ENCODE assay signal across 38 cellular contexts in genomic region chr10:93788413-93789208, GRCh38. TPM values are rescaled to one million over a fixed set of nuclear protein-coding genes. Genes with fewer than 3 reads are reported as not detected.
"Had no signal": no experiment of that assay in that cellular context is flagged by ENCODE, and none has a peak within 500 bp of the region (broad histone marks: within the 10 kb centered on the region; RNA-seq: fewer than 3 reads in every experiment).

No MANE protein-coding gene starts in this region.

- DNase-seq: activated CD4-positive, alpha-beta memory T cell treated with anti-CD3 and anti-CD28 coated beads for 36 hours; activated CD4-positive, alpha-beta T cell treated with anti-CD3 and anti-CD28 coated beads for 36 hours; activated CD4-positive, alpha-beta T cell treated with anti-CD3 and anti-CD28 coated beads, Interleukin-2, amount 10 ng/mL, durations not matched to agents 24 days and 14 days; activated CD4-positive, CD25-positive, alpha-beta regulatory T cell; activated CD4-positive, CD25-positive, alpha-beta regulatory T cell treated with anti-CD3 and anti-CD28 coated beads, Interleukin-2, amount 50 U/mL, for 72 hours; activated CD8-positive, alpha-beta memory T cell treated with anti-CD3 and anti-CD28 coated beads, Interleukin-2, amount 10 ng/mL, durations not matched to agents 7 days and 5 days; activated CD8-positive, alpha-beta memory T cell treated with anti-CD3 and anti-CD28 coated beads, Interleukin-2, amount 50 U/mL, for 4 hours; activated CD8-positive, alpha-beta T cell treated with anti-CD3 and anti-CD28 coated beads, Interleukin-2, amount 10 ng/mL, durations not matched to agents 7 days and 5 days; activated effector memory CD4-positive, alpha-beta T cell treated with anti-CD3 and anti-CD28 coated beads, Interleukin-2, amount 50 U/mL, for 16 hours; activated naive CD4-positive, alpha-beta T cell treated with anti-CD3 and anti-CD28 coated beads for 36 hours; activated naive CD8-positive, alpha-beta T cell treated with anti-CD3 and anti-CD28 coated beads for 36 hours; activated naive CD8-positive, alpha-beta T cell treated with anti-CD3 and anti-CD28 coated beads, Interleukin-2, amount 50 U/mL, for 24 hours; activated T-cell treated with anti-CD3 and anti-CD28 coated beads, Interleukin-2, amount 50 U/mL, for 1 hour; activated T-cell treated with anti-CD3 and anti-CD28 coated beads, Interleukin-2, amount 50 U/mL, for 48 hours; adrenal gland; amygdala; aorta; body of pancreas; central memory CD4-positive, alpha-beta T cell; cerebellar nuclear complex; colonic mucosa; effector CD8-positive, alpha-beta T cell; erythroblast; foreskin keratinocyte; gastrocnemius medialis; glutamatergic neuron; T-helper 1 cell; T-helper 17 cell; T1000 had no signal

- H3K36me3 Mint-ChIP-seq: activated CD4-positive, alpha-beta memory T cell treated with anti-CD3 and anti-CD28 coated beads for 36 hours; activated CD8-positive, alpha-beta memory T cell treated with anti-CD3 and anti-CD28 coated beads, Interleukin-2, amount 10 ng/mL, durations not matched to agents 7 days and 5 days; activated naive CD4-positive, alpha-beta T cell treated with anti-CD3 and anti-CD28 coated beads, Interleukin-2, amount 50 U/mL, for 24 hours; activated naive CD8-positive, alpha-beta T cell treated with anti-CD3 and anti-CD28 coated beads for 36 hours had no signal

- H3K4me1 Mint-ChIP-seq: activated CD4-positive, alpha-beta T cell treated with anti-CD3 and anti-CD28 coated beads for 36 hours; activated CD4-positive, alpha-beta T cell treated with anti-CD3 and anti-CD28 coated beads, Interleukin-2, amount 10 ng/mL, durations not matched to agents 24 days and 14 days; activated CD8-positive, alpha-beta memory T cell treated with anti-CD3 and anti-CD28 coated beads, Interleukin-2, amount 10 ng/mL, durations not matched to agents 7 days and 5 days; activated naive CD4-positive, alpha-beta T cell treated with anti-CD3 and anti-CD28 coated beads, Interleukin-2, amount 50 U/mL, for 24 hours; activated naive CD8-positive, alpha-beta T cell treated with anti-CD3 and anti-CD28 coated beads for 36 hours; activated naive CD8-positive, alpha-beta T cell treated with anti-CD3 and anti-CD28 coated beads, Interleukin-2, amount 50 U/mL, for 24 hours; T-helper 17 cell had no signal

- H3K4me3 ChIP-seq: adrenal gland, body of pancreas, breast epithelium, cardiac muscle cell, colonic mucosa, esophagus muscularis mucosa, gastrocnemius medialis had no signal

- H3K9me3 ChIP-seq: adrenal gland, body of pancreas, breast epithelium, colonic mucosa, esophagus muscularis mucosa, gastrocnemius medialis had no signal

- ATAC-seq: activated CD4-positive, alpha-beta T cell treated with anti-CD3 and anti-CD28 coated beads for 36 hours; activated CD8-positive, alpha-beta memory T cell treated with anti-CD3 and anti-CD28 coated beads, Interleukin-2, amount 10 ng/mL, durations not matched to agents 7 days and 5 days; activated CD8-positive, alpha-beta T cell treated with anti-CD3 and anti-CD28 coated beads, Interleukin-2, amount 10 ng/mL, durations not matched to agents 7 days and 5 days; activated naive CD8-positive, alpha-beta T cell treated with anti-CD3 and anti-CD28 coated beads, Interleukin-2, amount 50 U/mL, for 24 hours; body of pancreas; foreskin keratinocyte; gastrocnemius medialis; T-helper 17 cell had no signal

- H3K27ac Mint-ChIP-seq: activated CD4-positive, alpha-beta memory T cell treated with anti-CD3 and anti-CD28 coated beads for 36 hours; activated CD4-positive, alpha-beta T cell treated with anti-CD3 and anti-CD28 coated beads for 36 hours; activated CD4-positive, alpha-beta T cell treated with anti-CD3 and anti-CD28 coated beads, Interleukin-2, amount 10 ng/mL, durations not matched to agents 24 days and 14 days; activated CD8-positive, alpha-beta memory T cell treated with anti-CD3 and anti-CD28 coated beads, Interleukin-2, amount 10 ng/mL, durations not matched to agents 7 days and 5 days; activated CD8-positive, alpha-beta T cell treated with anti-CD3 and anti-CD28 coated beads, Interleukin-2, amount 10 ng/mL, durations not matched to agents 7 days and 5 days; activated naive CD4-positive, alpha-beta T cell treated with anti-CD3 and anti-CD28 coated beads for 36 hours; activated naive CD4-positive, alpha-beta T cell treated with anti-CD3 and anti-CD28 coated beads, Interleukin-2, amount 50 U/mL, for 24 hours; activated naive CD8-positive, alpha-beta T cell treated with anti-CD3 and anti-CD28 coated beads for 36 hours; activated naive CD8-positive, alpha-beta T cell treated with anti-CD3 and anti-CD28 coated beads, Interleukin-2, amount 50 U/mL, for 24 hours; activated T-helper 1 cell treated with anti-CD3 and anti-CD28 coated beads, Interleukin-12 subunit alpha, Interleukin-12 subunit beta, Interleukin-2, Interleukin-4 antibody, amounts not matched to agents 30 ng/mL and 10 ng/mL and 1 ng/mL, durations not matched to agents 14 hours and 24 hours and 36 hours; activated T-helper 2 cell treated with anti-CD3 and anti-CD28 coated beads, Interferon-gamma antibody, Interleukin-2, Interleukin-4, amounts not matched to agents 10 μg/mL and 5 μg/mL and 100 μg/mL, durations not matched to agents 14 hours and 24 hours and 36 hours; T-helper 17 cell; T-helper 2 cell treated with Interferon-gamma antibody and Interleukin-4, amounts not matched to agents 5 μg/mL and 100 μg/mL, for 36 hours had no signal

- H3K9me3 Mint-ChIP-seq: activated CD4-positive, alpha-beta memory T cell treated with anti-CD3 and anti-CD28 coated beads for 36 hours; activated CD4-positive, alpha-beta T cell treated with anti-CD3 and anti-CD28 coated beads, Interleukin-2, amount 10 ng/mL, durations not matched to agents 24 days and 14 days; activated naive CD4-positive, alpha-beta T cell treated with anti-CD3 and anti-CD28 coated beads for 36 hours; activated naive CD4-positive, alpha-beta T cell treated with anti-CD3 and anti-CD28 coated beads, Interleukin-2, amount 50 U/mL, for 24 hours; activated naive CD8-positive, alpha-beta T cell treated with anti-CD3 and anti-CD28 coated beads for 36 hours; activated naive CD8-positive, alpha-beta T cell treated with anti-CD3 and anti-CD28 coated beads, Interleukin-2, amount 50 U/mL, for 24 hours; activated T-helper 1 cell treated with anti-CD3 and anti-CD28 coated beads, Interleukin-12 subunit alpha, Interleukin-12 subunit beta, Interleukin-2, Interleukin-4 antibody, amounts not matched to agents 30 ng/mL and 10 ng/mL and 1 ng/mL, durations not matched to agents 14 hours and 24 hours and 36 hours; activated T-helper 2 cell treated with anti-CD3 and anti-CD28 coated beads, Interferon-gamma antibody, Interleukin-2, Interleukin-4, amounts not matched to agents 10 μg/mL and 5 μg/mL and 100 μg/mL, durations not matched to agents 14 hours and 24 hours and 36 hours; T-helper 2 cell treated with Interferon-gamma antibody and Interleukin-4, amounts not matched to agents 5 μg/mL and 100 μg/mL, for 36 hours had no signal

- H3K27me3 ChIP-seq: adrenal gland, body of pancreas, breast epithelium, cardiac muscle cell, colonic mucosa, gastrocnemius medialis had no signal

- H3K36me3 ChIP-seq: adrenal gland, breast epithelium, cardiac muscle cell, colonic mucosa, esophagus muscularis mucosa, gastrocnemius medialis had no signal

- H3K4me1 ChIP-seq: adrenal gland, body of pancreas, breast epithelium, colonic mucosa, esophagus muscularis mucosa, foreskin keratinocyte had no signal

- H3K4me3 Mint-ChIP-seq: activated CD4-positive, alpha-beta memory T cell treated with anti-CD3 and anti-CD28 coated beads for 36 hours; activated CD4-positive, alpha-beta T cell treated with anti-CD3 and anti-CD28 coated beads for 36 hours; activated CD4-positive, alpha-beta T cell treated with anti-CD3 and anti-CD28 coated beads, Interleukin-2, amount 10 ng/mL, durations not matched to agents 24 days and 14 days; activated CD8-positive, alpha-beta memory T cell treated with anti-CD3 and anti-CD28 coated beads, Interleukin-2, amount 10 ng/mL, durations not matched to agents 7 days and 5 days; activated CD8-positive, alpha-beta T cell treated with anti-CD3 and anti-CD28 coated beads, Interleukin-2, amount 10 ng/mL, durations not matched to agents 7 days and 5 days; activated naive CD4-positive, alpha-beta T cell treated with anti-CD3 and anti-CD28 coated beads for 36 hours; activated naive CD4-positive, alpha-beta T cell treated with anti-CD3 and anti-CD28 coated beads, Interleukin-2, amount 50 U/mL, for 24 hours; activated naive CD8-positive, alpha-beta T cell treated with anti-CD3 and anti-CD28 coated beads for 36 hours; activated naive CD8-positive, alpha-beta T cell treated with anti-CD3 and anti-CD28 coated beads, Interleukin-2, amount 50 U/mL, for 24 hours; activated T-helper 1 cell treated with anti-CD3 and anti-CD28 coated beads, Interleukin-12 subunit alpha, Interleukin-12 subunit beta, Interleukin-2, Interleukin-4 antibody, amounts not matched to agents 30 ng/mL and 10 ng/mL and 1 ng/mL, durations not matched to agents 14 hours and 24 hours and 36 hours; T-helper 17 cell; T-helper 2 cell treated with Interferon-gamma antibody and Interleukin-4, amounts not matched to agents 5 μg/mL and 100 μg/mL, for 36 hours had no signal

- H3K27ac ChIP-seq: adrenal gland, body of pancreas, breast epithelium, cardiac muscle cell, colonic mucosa, esophagus muscularis mucosa, foreskin keratinocyte, gastrocnemius medialis had no signal

RNA-seq across cellular contexts. Expression of gene LGI1, which starts 30.9 kb away (rescaled TPM):
- total RNA-seq: activated CD4-positive, alpha-beta memory T cell treated with anti-CD3 and anti-CD28 coated beads for 36 hours; activated CD4-positive, alpha-beta T cell treated with anti-CD3 and anti-CD28 coated beads for 36 hours; activated CD4-positive, alpha-beta T cell treated with anti-CD3 and anti-CD28 coated beads, Interleukin-2, amount 10 ng/mL, durations not matched to agents 24 days and 14 days; activated CD8-positive, alpha-beta memory T cell treated with anti-CD3 and anti-CD28 coated beads for 36 hours; activated CD8-positive, alpha-beta memory T cell treated with anti-CD3 and anti-CD28 coated beads, Interleukin-2, amount 10 ng/mL, durations not matched to agents 7 days and 5 days; activated CD8-positive, alpha-beta T cell treated with anti-CD3 and anti-CD28 coated beads, Interleukin-2, amount 10 ng/mL, durations not matched to agents 7 days and 5 days; activated naive CD4-positive, alpha-beta T cell treated with anti-CD3 and anti-CD28 coated beads for 36 hours; activated naive CD8-positive, alpha-beta T cell treated with anti-CD3 and anti-CD28 coated beads for 36 hours; activated T-helper 1 cell treated with anti-CD3 and anti-CD28 coated beads, Interleukin-12 subunit alpha, Interleukin-12 subunit beta, Interleukin-2, Interleukin-4 antibody, amounts not matched to agents 30 ng/mL and 10 ng/mL and 1 ng/mL, durations not matched to agents 14 hours and 24 hours and 36 hours; activated T-helper 2 cell treated with anti-CD3 and anti-CD28 coated beads, Interferon-gamma antibody, Interleukin-2, Interleukin-4, amounts not matched to agents 10 μg/mL and 5 μg/mL and 100 μg/mL, durations not matched to agents 14 hours and 24 hours and 36 hours; body of pancreas; cardiac muscle cell; dermis microvascular lymphatic vessel endothelial cell; foreskin keratinocyte; T-helper 17 cell had no signal
- polyA plus RNA-seq: cardiac muscle cell, foreskin keratinocyte had no signal
